ENCODE assay signal across 13 cellular contexts in the genomic region with DNA sequence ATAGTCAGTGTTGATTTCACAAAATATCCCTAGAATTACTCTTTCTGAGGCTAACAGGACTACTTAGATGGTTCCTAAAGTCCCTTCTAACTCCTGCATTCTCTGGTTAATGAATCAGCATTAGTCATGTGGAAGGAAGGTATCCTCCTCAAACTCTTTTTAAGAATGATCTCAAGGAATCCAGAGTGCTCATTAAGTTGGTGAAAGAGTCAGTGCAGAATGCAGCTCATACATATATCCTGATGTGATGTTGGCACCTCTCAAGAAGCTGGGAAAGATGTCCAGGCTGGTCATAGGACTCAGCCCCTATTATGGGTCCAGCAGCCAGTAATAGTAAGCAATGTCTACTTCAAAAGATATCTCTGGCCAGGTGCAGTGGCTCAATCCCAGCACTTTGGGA.
A peak's percentile ranks its signal among the peaks of the same experiment; 100 is the strongest.
DNase-seq lines count a peak whose midpoint lies in the region; ATAC-seq and TF ChIP-seq lines count a peak whose summit lies in the region.
"Had no signal": no experiment of that assay in that cellular context is flagged by ENCODE, and none has a peak within 500 bp of the region (broad histone marks: within the 10 kb centered on the region; RNA-seq: fewer than 3 reads in every experiment).

No MANE protein-coding gene starts in this region.

- H3K27ac Mint-ChIP-seq in HFFc6, result peak overlapping the region; percentile 67

- CTCF ChIA-PET in HEK293T (lab: Yijun Ruan, JAX), result interaction anchor here (0.6 kb wide), 1 partner anchor 81 kb away, joined by 3 read pairs; no protein-coding TSS in a partner anchor

- DNase-seq in HFFc6 (peak; percentile 90), T1000 (lab: John Stamatoyannopoulos, UW) (peak; percentile 4), fibroblast of the aortic adventitia (ENCODE audit: low read depth) (peak; percentile 89), MV-4-11 (lab: John Stamatoyannopoulos, UW) (no peak), HEK293T (ENCODE audit: extremely low spot score) (no peak), ecto neural progenitor cell (ENCODE audit: low spot score) (no peak)
- DNase-seq: activated T-cell treated with anti-CD3 and anti-CD28 coated beads, Interleukin-2, amount 50 U/mL, for 4 hours; DMS79 treated with DMSO at 0.1 percent for 48 hours; left ventricle myocardium inferior; MM.1S; NCI-H2227 treated with DMSO at 0.1 percent for 48 hours; occipital lobe had no signal

- no peak for TF ChIP-seq CTCF in HFFc6 (IDR thresholded peaks at IDR 0.05)
- TF ChIP-seq CTCF in fibroblast of the aortic adventitia (IDR thresholded peaks at IDR 0.05; ENCODE audit: insufficient read depth, low read length), result no peak

- H3K9me3 Mint-ChIP-seq in HFFc6, result peaks cover 6% of the 10 kb centered on the region; the same call in 1 of the 2 replicates
- H3K9me3 Mint-ChIP-seq: activated T-cell treated with anti-CD3 and anti-CD28 coated beads, Interleukin-2, amount 50 U/mL, for 4 hours had no signal

- POLR2A ChIA-PET in HEK293T (lab: Yijun Ruan, JAX), result interaction anchor here (1.3 to 2.0 kb wide), 2 partner anchors 65 to 98 kb away, joined by 3 to 5 read pairs; a partner anchor contains a TSS

- no peak overlapping the region for H3K4me3 ChIP-seq in fibroblast of the aortic adventitia (ENCODE audit: low read depth, low read length)
- H3K4me3 ChIP-seq: left ventricle myocardium inferior had no signal

- no peaks in the 10 kb centered on the region; the same call in 1 of the 2 replicates for H3K27me3 Mint-ChIP-seq in HFFc6 (ENCODE audit: insufficient read depth)

- no peak for ATAC-seq in GM18909 (IDR thresholded peaks at IDR 0.05; ENCODE audit: poor library complexity, unreplicated experiment)
- ATAC-seq: activated T-cell treated with anti-CD3 and anti-CD28 coated beads, Interleukin-2, amount 50 U/mL, for 4 hours had no signal

- peaks cover 24% of the 10 kb centered on the region for H3K36me3 Mint-ChIP-seq in HFFc6 (ENCODE audit: low read depth)

- peak overlapping the region; percentile 49 for H3K4me3 Mint-ChIP-seq in HFFc6
- H3K4me3 Mint-ChIP-seq: activated T-cell treated with anti-CD3 and anti-CD28 coated beads, Interleukin-2, amount 50 U/mL, for 4 hours had no signal

- peaks cover 74% of the 10 kb centered on the region for H3K4me1 Mint-ChIP-seq in HFFc6 (ENCODE audit: low read depth)

TF ChIP-seq in HEK293T, 16 proteins besides CTCF, POLR2A, EP300 and RAD21:
- TF ChIP-seq ZNF384 (IDR thresholded peaks at IDR 0.05), result no peak
- no peak for TF ChIP-seq FOXA1 (IDR thresholded peaks at IDR 0.05)
- TF ChIP-seq, protein P1, sequence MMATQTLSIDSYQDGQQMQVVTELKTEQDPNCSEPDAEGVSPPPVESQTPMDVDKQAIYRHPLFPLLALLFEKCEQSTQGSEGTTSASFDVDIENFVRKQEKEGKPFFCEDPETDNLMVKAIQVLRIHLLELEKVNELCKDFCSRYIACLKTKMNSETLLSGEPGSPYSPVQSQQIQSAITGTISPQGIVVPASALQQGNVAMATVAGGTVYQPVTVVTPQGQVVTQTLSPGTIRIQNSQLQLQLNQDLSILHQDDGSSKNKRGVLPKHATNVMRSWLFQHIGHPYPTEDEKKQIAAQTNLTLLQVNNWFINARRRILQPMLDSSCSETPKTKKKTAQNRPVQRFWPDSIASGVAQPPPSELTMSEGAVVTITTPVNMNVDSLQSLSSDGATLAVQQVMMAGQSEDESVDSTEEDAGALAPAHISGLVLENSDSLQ (IDR thresholded peaks at IDR 0.05), result no peak
- no peak for TF ChIP-seq SP1 (IDR thresholded peaks at IDR 0.05)
- TF ChIP-seq CTBP1 (IDR thresholded peaks at IDR 0.05; ENCODE audit: borderline replicate concordance), result no peak
- TF ChIP-seq HDGF (IDR thresholded peaks at IDR 0.05; ENCODE audit: borderline replicate concordance), result no peak
- no peak for TF ChIP-seq FOXM1 (IDR thresholded peaks at IDR 0.05; ENCODE audit: borderline replicate concordance)
- TF ChIP-seq NFRKB (IDR thresholded peaks at IDR 0.05), result no peak
- no peak for TF ChIP-seq SUZ12 (IDR thresholded peaks at IDR 0.05)
- no peak for TF ChIP-seq FOXK2 (IDR thresholded peaks at IDR 0.05)
- TF ChIP-seq ARNT (IDR thresholded peaks at IDR 0.05), result no peak
- no peak for TF ChIP-seq LEF1 (IDR thresholded peaks at IDR 0.05; ENCODE audit: borderline replicate concordance)
- TF ChIP-seq ELF4 (IDR thresholded peaks at IDR 0.05), result no peak
- no peak for TF ChIP-seq TARDBP (IDR thresholded peaks at IDR 0.05)
- TF ChIP-seq BHLHE40 (IDR thresholded peaks at IDR 0.05; ENCODE audit: borderline replicate concordance), result no peak
- TF ChIP-seq L3MBTL2 (conservative IDR thresholded peaks at IDR 0.05), result no peak

Comparison
In these comparisons a context has a peak if more than half of its experiments do, and no peak if none do; other contexts are left out.
1. DNase-seq: peak in HFFc6 (single experiment), T1000 (single experiment) and fibroblast of the aortic adventitia (single experiment); none in MV-4-11 (single experiment), HEK293T (single experiment) and ecto neural progenitor cell (single experiment).